Comparison of ENCODE assay signal across 12 cellular contexts in genomic region chr6:26222587-26222986, GRCh38.
DNase-seq lines count a peak whose midpoint lies in the region; ATAC-seq and TF ChIP-seq lines count a peak whose summit lies in the region.
"Had no signal": no experiment of that assay in that cellular context is flagged by ENCODE, and none has a peak within 500 bp of the region (broad histone marks: within the 10 kb centered on the region; RNA-seq: fewer than 3 reads in every experiment).

No MANE protein-coding gene starts in this region.

- H3K36me3 ChIP-seq in endodermal cell (ENCODE audit: control insufficient read depth, insufficient read depth, low read length) (no peaks in the 10 kb centered on the region), stomach (no peaks in the 10 kb centered on the region)

- CTCF ChIA-PET in activated naive CD4-positive, alpha-beta T cell treated with anti-CD3 and anti-CD28 coated beads for 36 hours (lab: Charles Lee), result interaction anchor here (0.6 to 0.7 kb wide), 2 partner anchors 17 to 48 kb away, joined by 3 to 4 read pairs; no protein-coding TSS in a partner anchor

- H3K27me3 ChIP-seq in endodermal cell (ENCODE audit: control insufficient read depth, insufficient read depth, low read length, poor library complexity, severe bottlenecking) (no peaks in the 10 kb centered on the region), stomach (peaks cover 0 to 92% (median 13%) of the 10 kb centered on the region in 3 donors)

- H3K27ac ChIP-seq in endodermal cell (ENCODE audit: low read depth, low read length), result peak overlapping the region; percentile 100
- peak overlapping the region in 3 of 5 donors; percentile 85 to 87 (median 87) for H3K27ac ChIP-seq in stomach

- TF ChIP-seq CTCF in endodermal cell (conservative IDR thresholded peaks at IDR 0.05) (no peak), stomach (IDR thresholded peaks at IDR 0.05) (no peak), GM13976 (IDR thresholded peaks at IDR 0.05; ENCODE audit: borderline replicate concordance, control extremely low read depth, extremely low read depth, insufficient read depth, missing control alignments) (no peak)

- no peak overlapping the region for H3K9ac ChIP-seq in endodermal cell (ENCODE audit: extremely low read depth, low read length, poor library complexity, severe bottlenecking)

- H3K4me3 ChIP-seq in endodermal cell (ENCODE audit: low read length) (no peak overlapping the region), stomach (no peak overlapping the region)

- in situ Hi-C loops in GM13976 (cut with MboI; ENCODE audit: low sequenced_read_pairs, unreplicated experiment), result no loop called here

- intact Hi-C loops in activated naive CD4-positive, alpha-beta T cell treated with anti-CD3 and anti-CD28 coated beads for 36 hours (cut with micrococcal nuclease), result no loop called here
- intact Hi-C loops in stomach (cut with DNase I; ENCODE audit: low total_unique reads) (no loop called here), left cardiac atrium (cut with DNase I) (no loop called here)

- no peak for TF ChIP-seq EP300 in stomach (IDR thresholded peaks at IDR 0.05)

- TF ChIP-seq POLR2A in stomach (IDR thresholded peaks at IDR 0.05), result no peak

- H3K4me1 Mint-ChIP-seq in activated naive CD4-positive, alpha-beta T cell treated with anti-CD3 and anti-CD28 coated beads for 36 hours (ENCODE audit: low read depth), result peaks cover 6% of the 10 kb centered on the region
- H3K4me1 Mint-ChIP-seq in endodermal cell, result peaks cover 25% of the 10 kb centered on the region

- H3K27me3 Mint-ChIP-seq in activated naive CD4-positive, alpha-beta T cell treated with anti-CD3 and anti-CD28 coated beads for 36 hours (ENCODE audit: low read depth), result no peaks in the 10 kb centered on the region
- no peaks in the 10 kb centered on the region for H3K27me3 Mint-ChIP-seq in endodermal cell (ENCODE audit: insufficient read depth)
- H3K27me3 Mint-ChIP-seq: naive B cell had no signal

- H3K4me1 ChIP-seq in endodermal cell (ENCODE audit: control insufficient read depth, insufficient read depth, low read length), result no peaks in the 10 kb centered on the region
- peaks cover 0 to 23% (median 7%) of the 10 kb centered on the region in 4 donors for H3K4me1 ChIP-seq in stomach

- no peak for DNase-seq in activated naive CD4-positive, alpha-beta T cell treated with anti-CD3 and anti-CD28 coated beads for 36 hours
- no peak for DNase-seq in activated naive CD4-positive, alpha-beta T cell treated with Interleukin-2 at 50 U/mL for 16 hours
- DNase-seq in NCI-H2171 treated with DMSO at 0.1 percent for 48 hours (lab: John Stamatoyannopoulos, UW), result peak; percentile 50
- DNase-seq in endodermal cell, result peak; percentile 62
- no peak for DNase-seq in stomach
- DNase-seq in GM13976 (ENCODE audit: low spot score), result no peak
- no peak for DNase-seq in left cardiac atrium
- DNase-seq: glutamatergic neuron; naive B cell; NCI-H1930; stimulated activated CD4-positive, alpha-beta T cell treated with anti-CD3 and anti-CD28 coated beads, Interleukin-2, amount 100 ng/mL, for 24 hours had no signal

- H3K9me3 ChIP-seq in endodermal cell (ENCODE audit: control insufficient read depth, low read length), result no peaks in the 10 kb centered on the region
- H3K9me3 ChIP-seq in stomach, result peaks cover 0 to 17% (median 11%) of the 10 kb centered on the region in 4 donors

- no peaks in the 10 kb centered on the region for H3K9me3 Mint-ChIP-seq in activated naive CD4-positive, alpha-beta T cell treated with anti-CD3 and anti-CD28 coated beads for 36 hours
- H3K9me3 Mint-ChIP-seq in endodermal cell, result no peaks in the 10 kb centered on the region

- ATAC-seq in HG02763 (IDR thresholded peaks at IDR 0.05; ENCODE audit: unreplicated experiment) (no peak), left cardiac atrium (no peak)

- H3K36me3 Mint-ChIP-seq in activated naive CD4-positive, alpha-beta T cell treated with anti-CD3 and anti-CD28 coated beads for 36 hours (ENCODE audit: low read depth), result no peaks in the 10 kb centered on the region
- no peaks in the 10 kb centered on the region for H3K36me3 Mint-ChIP-seq in endodermal cell (ENCODE audit: low read depth)
- H3K36me3 Mint-ChIP-seq: naive B cell had no signal

- H3K27ac Mint-ChIP-seq in activated naive CD4-positive, alpha-beta T cell treated with anti-CD3 and anti-CD28 coated beads for 36 hours, result no peak overlapping the region
- H3K27ac Mint-ChIP-seq in endodermal cell, result no peak overlapping the region

- 17 to 66% methylated on average over 2 to 5 of the region's 5 CpGs for WGBS in endodermal cell (ENCODE audit: insufficient coverage in 1 of 2, insufficient read length in 1 of 2), 2 experiments
- WGBS in stomach, 5 donors, result 25 to 46% (median 35%) methylated on average over 5 of the region's 5 CpGs

- peak overlapping the region; percentile 48 for H3K4me3 Mint-ChIP-seq in activated naive CD4-positive, alpha-beta T cell treated with anti-CD3 and anti-CD28 coated beads for 36 hours
- H3K4me3 Mint-ChIP-seq in endodermal cell, result no peak overlapping the region
- H3K4me3 Mint-ChIP-seq: naive B cell had no signal

Comparison
In these comparisons a context has a peak if more than half of its experiments do, and no peak if none do; other contexts are left out.
1. DNase-seq: peak in NCI-H2171 treated with DMSO at 0.1 percent for 48 hours (single experiment) and endodermal cell (single experiment); none in activated naive CD4-positive, alpha-beta T cell treated with anti-CD3 and anti-CD28 coated beads for 36 hours (single experiment), activated naive CD4-positive, alpha-beta T cell treated with Interleukin-2 at 50 U/mL for 16 hours (single experiment), stomach (single experiment), GM13976 (single experiment) and left cardiac atrium (single experiment).